Comparison of ENCODE assay signal across 10 cellular contexts in the genomic region with DNA sequence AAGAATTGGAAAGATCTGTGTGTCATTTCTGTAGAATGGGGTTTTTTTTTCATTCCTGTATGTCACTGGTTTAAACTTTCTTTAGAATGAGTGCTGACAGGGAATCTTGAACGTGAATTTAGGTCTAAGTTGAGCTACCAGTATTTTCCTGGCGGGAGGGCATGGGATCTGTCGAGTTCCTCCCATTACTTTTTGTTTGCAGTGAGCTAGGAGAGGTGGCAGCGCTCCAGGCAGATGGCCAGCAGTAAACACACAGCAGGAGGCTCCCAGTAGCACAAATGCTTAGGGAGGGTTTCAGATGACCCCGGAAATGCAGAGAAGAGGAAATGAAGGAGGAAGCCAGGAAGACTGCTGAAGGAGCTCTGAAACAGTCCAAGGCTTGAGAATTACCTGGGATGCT.
DNase-seq lines count a peak whose midpoint lies in the region; ATAC-seq lines count a peak whose summit lies in the region.
"Had no signal": no experiment of that assay in that cellular context is flagged by ENCODE, and none has a peak within 500 bp of the region (broad histone marks: within the 10 kb centered on the region; RNA-seq: fewer than 3 reads in every experiment).

No MANE protein-coding gene starts in this region.

- no peaks in the 10 kb centered on the region for H3K36me3 ChIP-seq in SJSA1

- DNase-seq in AG08396 (ENCODE audit: low spot score) (peak; percentile 40), M059J (ENCODE audit: low read depth) (peak; percentile 51), SJSA1 (ENCODE audit: low read depth in 1 of 2, low spot score in 2 of 2) (peak; percentile 31 to 42), right cardiac atrium (peak in 2 of 3 donors; percentile 28 to 77), SW 1271 (lab: John Stamatoyannopoulos, UW) (no peak), AG20443 (ENCODE audit: low spot score) (no peak)
- DNase-seq in activated CD4-positive, alpha-beta T cell treated with anti-CD3 and anti-CD28 coated beads for 4 hours, result no peak
- DNase-seq: activated naive CD8-positive, alpha-beta T cell treated with anti-CD3 and anti-CD28 coated beads, Interleukin-2, amount 10 ng/mL, durations not matched to agents 7 days and 5 days; stimulated activated CD4-positive, alpha-beta T cell treated with anti-CD3 and anti-CD28 coated beads, Interleukin-15, amount 100 ng/mL, for 24 hours had no signal

- H3K9me3 ChIP-seq in SJSA1 (replicated peaks) (no peaks in the 10 kb centered on the region), right cardiac atrium (ENCODE audit: control insufficient read depth, low read length) (no peaks in the 10 kb centered on the region)

- ATAC-seq in right cardiac atrium (peak; percentile 41 to 70), GM21619 (IDR thresholded peaks at IDR 0.05; ENCODE audit: unreplicated experiment) (no peak)

- no peak overlapping the region for H3K4me3 ChIP-seq in SJSA1
- H3K4me3 ChIP-seq in right cardiac atrium (ENCODE audit: low read length), result no peak overlapping the region

- intact Hi-C loops in right cardiac atrium (cut with DNase I), result no loop called here

- H3K27me3 ChIP-seq in SJSA1 (replicated peaks) (no peaks in the 10 kb centered on the region), right cardiac atrium (ENCODE audit: control insufficient read depth, insufficient read depth) (no peaks in the 10 kb centered on the region)

- H3K4me1 ChIP-seq in SJSA1 (replicated peaks) (peaks cover 13% of the 10 kb centered on the region), right cardiac atrium (ENCODE audit: control insufficient read depth, insufficient read depth, low read length) (peaks cover 3% of the 10 kb centered on the region)

- WGBS in right cardiac atrium, result 36% methylated on average over 5 of the region's 5 CpGs

- H3K27ac ChIP-seq in SJSA1 (no peak overlapping the region), right cardiac atrium (ENCODE audit: low read length) (no peak overlapping the region)

Comparison
In these comparisons a context has a peak if more than half of its experiments do, and no peak if none do; other contexts are left out.
1. DNase-seq: peak in AG08396 (single experiment), M059J (single experiment), SJSA1 (2 of 2) and right cardiac atrium (2 of 3); none in SW 1271 (0 of 2), AG20443 (single experiment) and activated CD4-positive, alpha-beta T cell treated with anti-CD3 and anti-CD28 coated beads for 4 hours (0 of 2).